Comparison of ENCODE assay signal across 16 cellular contexts in genomic region chr11:120828847-120829246, GRCh38.
DNase-seq lines count a peak whose midpoint lies in the region; ATAC-seq and TF ChIP-seq lines count a peak whose summit lies in the region.
"Had no signal": no experiment of that assay in that cellular context is flagged by ENCODE, and none has a peak within 500 bp of the region (broad histone marks: within the 10 kb centered on the region; RNA-seq: fewer than 3 reads in every experiment).

No MANE protein-coding gene starts in this region.

- no peak for TF ChIP-seq CTCF in brain (conservative IDR thresholded peaks at IDR 0.05)
- TF ChIP-seq CTCF in CD8-positive, alpha-beta T cell (IDR thresholded peaks at IDR 0.05): no peak

- no peaks in the 10 kb centered on the region for H3K36me3 ChIP-seq in H7 (replicated peaks; ENCODE audit: control insufficient read depth, insufficient read depth, low read length)
- H3K36me3 ChIP-seq in CD8-positive, alpha-beta T cell (ENCODE audit: insufficient read depth, low read length): no peaks in the 10 kb centered on the region
- H3K36me3 ChIP-seq: BE2C had no signal

- H3K27ac Mint-ChIP-seq in brain: peak overlapping the region in 3 of 5 experiments; percentile 42 to 93 (median 46)
- H3K27ac Mint-ChIP-seq in CD8-positive, alpha-beta T cell: no peak overlapping the region
- H3K27ac Mint-ChIP-seq: CD4-positive, CD25-positive, alpha-beta regulatory T cell; GM23338 had no signal

- intact Hi-C loops in CD8-positive, alpha-beta T cell (cut with DNase I, micrococcal nuclease): no loop called here

- no peak overlapping the region for H3K27ac ChIP-seq in CD8-positive, alpha-beta T cell (ENCODE audit: low read depth, low read length)

- no peak overlapping the region for H3K4me3 Mint-ChIP-seq in brain
- H3K4me3 Mint-ChIP-seq in CD8-positive, alpha-beta T cell: no peak overlapping the region
- H3K4me3 Mint-ChIP-seq: GM23338 had no signal

- no peak overlapping the region for H3K4me3 ChIP-seq in H7 (ENCODE audit: insufficient read depth, low read depth, low read length)
- no peak overlapping the region for H3K4me3 ChIP-seq in CD8-positive, alpha-beta T cell (ENCODE audit: low read depth, low read length)
- H3K4me3 ChIP-seq: GM23338 had no signal

- no peaks in the 10 kb centered on the region for H3K9me3 ChIP-seq in CD8-positive, alpha-beta T cell (ENCODE audit: low read length)
- H3K9me3 ChIP-seq: BE2C, Caco-2 had no signal

- peaks cover 73% of the 10 kb centered on the region for H3K4me1 Mint-ChIP-seq in brain
- no peaks in the 10 kb centered on the region for H3K4me1 Mint-ChIP-seq in CD8-positive, alpha-beta T cell (ENCODE audit: low read depth)
- H3K4me1 Mint-ChIP-seq: CD4-positive, CD25-positive, alpha-beta regulatory T cell had no signal

- peaks cover 3% of the 10 kb centered on the region for H3K27me3 Mint-ChIP-seq in brain
- peaks cover 10% of the 10 kb centered on the region for H3K27me3 Mint-ChIP-seq in CD8-positive, alpha-beta T cell (ENCODE audit: low read depth)
- H3K27me3 Mint-ChIP-seq: CD4-positive, CD25-positive, alpha-beta regulatory T cell had no signal

- no peaks in the 10 kb centered on the region for H3K36me3 Mint-ChIP-seq in brain
- H3K36me3 Mint-ChIP-seq in CD8-positive, alpha-beta T cell: no peaks in the 10 kb centered on the region
- H3K36me3 Mint-ChIP-seq: CD4-positive, CD25-positive, alpha-beta regulatory T cell had no signal

- no peaks in the 10 kb centered on the region for H3K4me1 ChIP-seq in CD8-positive, alpha-beta T cell (ENCODE audit: insufficient read depth, low read length)
- H3K4me1 ChIP-seq: Caco-2 had no signal

- peak; percentile 37 for DNase-seq in H7
- peak; percentile 25 for DNase-seq in kidney tubule cell (ENCODE audit: low spot score)
- DNase-seq in renal cortical epithelial cell (ENCODE audit: low read depth): peak; percentile 16
- no peak for DNase-seq in CD8-positive, alpha-beta T cell
- no peak for DNase-seq in activated CD4-positive, alpha-beta T cell treated with anti-CD3 and anti-CD28 coated beads for 4 hours
- DNase-seq in DMS153 treated with DMSO at 0.1 percent for 48 hours (lab: John Stamatoyannopoulos, UW; ENCODE audit: unreplicated experiment): no peak
- DNase-seq: BE2C; C1 segment of cervical spinal cord; Caco-2; CD4-positive, CD25-positive, alpha-beta regulatory T cell; DMS79; GDM1; KG1 had no signal

- peaks cover 0 to 4% (median 0%) of the 10 kb centered on the region in 5 experiments for H3K9me3 Mint-ChIP-seq in brain
- no peaks in the 10 kb centered on the region for H3K9me3 Mint-ChIP-seq in CD8-positive, alpha-beta T cell
- H3K9me3 Mint-ChIP-seq: CD4-positive, CD25-positive, alpha-beta regulatory T cell; GM23338 had no signal

- no peak for ATAC-seq in CD8-positive, alpha-beta T cell
- no peak for ATAC-seq in GM19467 (IDR thresholded peaks at IDR 0.05; ENCODE audit: unreplicated experiment)
- ATAC-seq: GM23338 had no signal

- POLR2A ChIA-PET in CD8-positive, alpha-beta T cell (lab: Charles Lee): no interaction called here

- CTCF ChIA-PET in CD8-positive, alpha-beta T cell (lab: Charles Lee): no interaction called here

- H3K27me3 ChIP-seq in H7 (ENCODE audit: control insufficient read depth, insufficient read depth, low read length): no peaks in the 10 kb centered on the region
- H3K27me3 ChIP-seq in CD8-positive, alpha-beta T cell (ENCODE audit: insufficient read depth, low read length): no peaks in the 10 kb centered on the region
- H3K27me3 ChIP-seq: BE2C had no signal

Comparison
In these comparisons a context has a peak if more than half of its experiments do, and no peak if none do; other contexts are left out.
1. DNase-seq: peak in H7 (single experiment), kidney tubule cell (single experiment) and renal cortical epithelial cell (single experiment); none in CD8-positive, alpha-beta T cell (0 of 7), activated CD4-positive, alpha-beta T cell treated with anti-CD3 and anti-CD28 coated beads for 4 hours (0 of 2) and DMS153 treated with DMSO at 0.1 percent for 48 hours (single experiment).